ENCODE assay signal across 8 cellular contexts in the genomic region with DNA sequence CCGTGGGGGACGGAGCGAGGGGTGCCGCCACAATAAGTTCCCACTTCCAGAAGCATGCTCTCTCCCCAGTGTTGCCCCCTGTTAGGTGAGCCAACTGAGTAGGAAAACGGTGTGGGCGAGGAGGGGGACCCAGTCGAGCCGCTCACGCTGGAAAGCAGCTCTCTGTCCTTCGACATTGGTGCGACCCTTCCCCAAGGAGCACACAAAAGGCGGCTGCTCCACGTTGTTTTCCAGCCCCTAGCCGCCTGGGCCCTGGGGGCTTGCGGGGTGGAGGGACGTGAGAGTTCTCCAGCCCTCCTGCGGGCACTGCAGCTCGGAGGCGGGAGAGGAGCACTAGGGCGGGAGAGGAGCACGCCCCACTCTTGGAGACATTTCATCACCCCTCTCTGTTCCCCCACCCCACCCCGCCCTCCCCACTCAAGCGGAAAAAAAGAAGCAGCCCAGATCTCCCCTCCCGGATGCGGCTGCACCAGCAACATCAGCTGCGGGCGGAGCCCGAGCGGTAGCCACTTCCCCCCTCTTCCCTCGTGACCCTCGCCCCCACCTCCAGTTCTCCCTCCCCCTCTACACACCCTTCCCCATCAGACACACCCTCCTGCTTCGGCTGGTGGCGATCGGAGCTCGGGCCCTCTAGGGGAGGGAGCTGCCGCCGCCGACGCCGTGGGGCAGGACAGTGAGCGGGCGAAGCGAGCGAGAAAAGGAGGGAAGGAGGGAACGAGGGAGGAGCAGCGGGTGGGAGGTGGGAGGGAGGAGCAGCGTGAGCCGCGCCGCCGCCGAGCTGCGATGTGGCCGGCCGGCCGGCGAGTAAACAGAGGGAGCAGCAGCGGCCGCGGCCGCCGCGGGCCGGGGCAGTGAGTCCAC. TPM values are rescaled to one million over a fixed set of nuclear protein-coding genes. Genes with fewer than 3 reads are reported as not detected.
DNase-seq lines count a peak whose midpoint lies in the region; ATAC-seq and TF ChIP-seq lines count a peak whose summit lies in the region.

A gene (plus strand): TSS at position 755 of the 861 bp plus-strand sequence. CDS start 157 bp downstream, outside the sequence.

- peak within 1 kb of the TSS; percentile 95 for H3K27ac Mint-ChIP-seq in dendritic cell treated with granulocyte-macrophage colony-stimulating factor and Interleukin-4, amounts not matched to agents 40 ng/mL and 50 ng/mL, for 4 days

- H3K9me3 ChIP-seq in right lobe of liver: no peaks in the 10 kb centered on the region

- ATAC-seq in GM18873 (IDR thresholded peaks at IDR 0.05; ENCODE audit: low FRiP score, unreplicated experiment): peak; percentile 49
- ATAC-seq in HG03135 (IDR thresholded peaks at IDR 0.05; ENCODE audit: unreplicated experiment): peak; percentile 66
- ATAC-seq in right lobe of liver: peak; percentile 79 to 86 (median 82)

- intact Hi-C loops in dendritic cell treated with granulocyte-macrophage colony-stimulating factor and Interleukin-4, amounts not matched to agents 40 ng/mL and 50 ng/mL, for 4 days (cut with micrococcal nuclease): loop anchor here (5.0 kb wide), 2 partner anchors 42 to 57 kb away; no protein-coding TSS in a partner anchor
- intact Hi-C loops in right lobe of liver (cut with DNase I): no loop called here

- H3K9me3 Mint-ChIP-seq in dendritic cell treated with granulocyte-macrophage colony-stimulating factor and Interleukin-4, amounts not matched to agents 40 ng/mL and 50 ng/mL, for 4 days: no peaks in the 10 kb centered on the region

- H3K27me3 Mint-ChIP-seq in dendritic cell treated with granulocyte-macrophage colony-stimulating factor and Interleukin-4, amounts not matched to agents 40 ng/mL and 50 ng/mL, for 4 days: no peaks in the 10 kb centered on the region

- DNase-seq in AG08395 (ENCODE audit: low spot score): peak; percentile 67
- DNase-seq in NCI-H526 (lab: John Stamatoyannopoulos, UW): peak; percentile 12 to 70
- DNase-seq in activated CD4-positive, alpha-beta T cell treated with anti-CD3 and anti-CD28 coated beads, Interleukin-2, amount 50 U/mL, for 24 hours (ENCODE audit: low read depth in 1 of 2, low spot score in 1 of 2): peak; percentile 56 to 65
- peak; percentile 63 to 79 (median 66) for DNase-seq in right lobe of liver
- DNase-seq in stimulated activated CD4-positive, alpha-beta T cell treated with anti-CD3 and anti-CD28 coated beads, Interleukin-4, amount 100 ng/mL, for 1 hour: peak; percentile 73

- peak within 1 kb of the TSS; percentile 97 for H3K4me3 Mint-ChIP-seq in dendritic cell treated with granulocyte-macrophage colony-stimulating factor and Interleukin-4, amounts not matched to agents 40 ng/mL and 50 ng/mL, for 4 days

- peaks cover 34% of the 10 kb centered on the region for H3K36me3 Mint-ChIP-seq in dendritic cell treated with granulocyte-macrophage colony-stimulating factor and Interleukin-4, amounts not matched to agents 40 ng/mL and 50 ng/mL, for 4 days (ENCODE audit: low read depth)

- H3K4me1 Mint-ChIP-seq in dendritic cell treated with granulocyte-macrophage colony-stimulating factor and Interleukin-4, amounts not matched to agents 40 ng/mL and 50 ng/mL, for 4 days (ENCODE audit: low read depth): peaks cover 23% of the 10 kb centered on the region

- peak within 1 kb of the TSS; percentile 2 to 53 (median 13) for H3K27ac ChIP-seq in right lobe of liver

- no peaks in the 10 kb centered on the region for H3K36me3 ChIP-seq in right lobe of liver

- no peak for TF ChIP-seq CTCF in right lobe of liver (IDR thresholded peaks at IDR 0.05)

- peak; percentile 27 for TF ChIP-seq POLR2A in right lobe of liver (IDR thresholded peaks at IDR 0.05)

- 41% methylated on average over 20 of the region's 64 CpGs for WGBS in right lobe of liver (ENCODE audit: insufficient coverage, low coverage, low lambda C conversion rate, missing lambda C conversion rate)

- peaks cover 0 to 3% (median 0%) of the 10 kb centered on the region in 4 donors for H3K4me1 ChIP-seq in right lobe of liver

- H3K27me3 ChIP-seq in right lobe of liver: no peaks in the 10 kb centered on the region

- H3K4me3 ChIP-seq in right lobe of liver: peak within 1 kb of the TSS; percentile 31 to 60 (median 48)

RNA-seq across cellular contexts. Expression of the gene that starts here (rescaled TPM):
- total RNA-seq in right lobe of liver: 1 to 10 TPM; 1.1 to 4.4 (median 3.2) TPM

Comparison
In these comparisons a context has a peak if more than half of its experiments do, and no peak if none do; other contexts are left out.
1. Peak in every context shown above with its lines: DNase-seq, ATAC-seq, H3K4me3 ChIP-seq and H3K27ac ChIP-seq.